Comparison of ENCODE assay signal across 11 cellular contexts in genomic region chr6:25449774-25450173, GRCh38.
DNase-seq lines count a peak whose midpoint lies in the region; ATAC-seq and TF ChIP-seq lines count a peak whose summit lies in the region.
"Had no signal": no experiment of that assay in that cellular context is flagged by ENCODE, and none has a peak within 500 bp of the region (broad histone marks: within the 10 kb centered on the region; RNA-seq: fewer than 3 reads in every experiment).

No MANE protein-coding gene starts in this region.

- CTCF ChIA-PET in HEK293T (lab: Yijun Ruan, JAX): interaction anchor here (0.7 kb wide), 1 partner anchor 311 kb away, joined by 3 read pairs; no protein-coding TSS in a partner anchor

- H3K9me3 ChIP-seq in neural progenitor cell (ENCODE audit: low read depth): no peaks in the 10 kb centered on the region

- no peak for ATAC-seq in GM21528 (IDR thresholded peaks at IDR 0.05; ENCODE audit: low FRiP score, unreplicated experiment)
- no peak for ATAC-seq in GM18868 (IDR thresholded peaks at IDR 0.05; ENCODE audit: unreplicated experiment)
- ATAC-seq: gastroesophageal sphincter had no signal

- TF ChIP-seq CTCF in astrocyte of the spinal cord (IDR thresholded peaks at IDR 0.05; ENCODE audit: low read depth, low read length): no peak
- TF ChIP-seq CTCF in neural progenitor cell (IDR thresholded peaks at IDR 0.05): no peak

- peaks cover 29% of the 10 kb centered on the region for H3K4me1 Mint-ChIP-seq in neural progenitor cell

- H2AFZ ChIP-seq in neural progenitor cell (replicated peaks): no peak overlapping the region

- peaks cover 33% of the 10 kb centered on the region for H3K4me1 ChIP-seq in neural progenitor cell
- H3K4me1 ChIP-seq: gastroesophageal sphincter had no signal

- no peaks in the 10 kb centered on the region for H3K79me2 ChIP-seq in neural progenitor cell (ENCODE audit: low read depth)

- POLR2A ChIA-PET in HEK293T (lab: Yijun Ruan, JAX): no interaction called here

- no peaks in the 10 kb centered on the region for H3K36me3 ChIP-seq in neural progenitor cell
- H3K36me3 ChIP-seq: gastroesophageal sphincter had no signal

- H3K9me3 Mint-ChIP-seq in neural progenitor cell: peaks cover 12% of the 10 kb centered on the region

- no peak overlapping the region for H3K9ac ChIP-seq in neural progenitor cell

- peaks cover 2% of the 10 kb centered on the region for H3K27me3 Mint-ChIP-seq in neural progenitor cell (ENCODE audit: insufficient read depth, low read depth)
- H3K27me3 Mint-ChIP-seq: activated naive CD8-positive, alpha-beta T cell had no signal

- DNase-seq in HEK293T (ENCODE audit: extremely low spot score): peak; percentile 60
- DNase-seq in NCI-H2107 treated with DMSO at 0.1 percent for 48 hours (lab: John Stamatoyannopoulos, UW; ENCODE audit: unreplicated experiment): peak; percentile 43
- DNase-seq in astrocyte of the spinal cord (ENCODE audit: low read depth, low spot score): peak; percentile 52
- DNase-seq in neural progenitor cell (ENCODE audit: low spot score): peak; percentile 58
- DNase-seq in activated CD4-positive, alpha-beta T cell treated with anti-CD3 and anti-CD28 coated beads, Interleukin-2, amount 50 U/mL, for 4 hours: no peak
- no peak for DNase-seq in T1000 (lab: John Stamatoyannopoulos, UW)

- H4K20me1 ChIP-seq in neural progenitor cell (ENCODE audit: low read depth): no peaks in the 10 kb centered on the region

- in situ Hi-C loops in astrocyte of the spinal cord (cut with HindIII; ENCODE audit: low sequenced_read_pairs): no loop called here

- H3K27ac ChIP-seq in neural progenitor cell: no peak overlapping the region
- H3K27ac ChIP-seq: gastroesophageal sphincter had no signal

- H3K36me3 Mint-ChIP-seq in neural progenitor cell: peaks cover 6% of the 10 kb centered on the region

- peak overlapping the region; percentile 49 for H3K4me2 ChIP-seq in neural progenitor cell

- H3K4me3 ChIP-seq in astrocyte of the spinal cord (ENCODE audit: low read depth, low read length) (no peak overlapping the region), neural progenitor cell (no peak overlapping the region)
- H3K4me3 ChIP-seq: gastroesophageal sphincter, lung had no signal

- no peaks in the 10 kb centered on the region for H3K27me3 ChIP-seq in neural progenitor cell
- H3K27me3 ChIP-seq: gastroesophageal sphincter had no signal

- H3K4me3 Mint-ChIP-seq in neural progenitor cell: peak overlapping the region; percentile 34
- H3K4me3 Mint-ChIP-seq: activated naive CD8-positive, alpha-beta T cell had no signal

- peak overlapping the region; percentile 10 for H3K27ac Mint-ChIP-seq in neural progenitor cell

- H3F3A ChIP-seq in neural progenitor cell (ENCODE audit: low read depth): peaks cover 10% of the 10 kb centered on the region

TF ChIP-seq in HEK293T, 16 proteins besides CTCF, POLR2A, EP300 and RAD21:
- TF ChIP-seq FOXK2 (IDR thresholded peaks at IDR 0.05) (no peak), ARNT (IDR thresholded peaks at IDR 0.05) (no peak), BHLHE40 (IDR thresholded peaks at IDR 0.05; ENCODE audit: borderline replicate concordance) (no peak), TARDBP (IDR thresholded peaks at IDR 0.05) (no peak), CTBP1 (IDR thresholded peaks at IDR 0.05; ENCODE audit: borderline replicate concordance) (no peak), NFRKB (IDR thresholded peaks at IDR 0.05) (no peak)
- TF ChIP-seq, protein P1, sequence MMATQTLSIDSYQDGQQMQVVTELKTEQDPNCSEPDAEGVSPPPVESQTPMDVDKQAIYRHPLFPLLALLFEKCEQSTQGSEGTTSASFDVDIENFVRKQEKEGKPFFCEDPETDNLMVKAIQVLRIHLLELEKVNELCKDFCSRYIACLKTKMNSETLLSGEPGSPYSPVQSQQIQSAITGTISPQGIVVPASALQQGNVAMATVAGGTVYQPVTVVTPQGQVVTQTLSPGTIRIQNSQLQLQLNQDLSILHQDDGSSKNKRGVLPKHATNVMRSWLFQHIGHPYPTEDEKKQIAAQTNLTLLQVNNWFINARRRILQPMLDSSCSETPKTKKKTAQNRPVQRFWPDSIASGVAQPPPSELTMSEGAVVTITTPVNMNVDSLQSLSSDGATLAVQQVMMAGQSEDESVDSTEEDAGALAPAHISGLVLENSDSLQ (IDR thresholded peaks at IDR 0.05): no peak

Comparison
In these comparisons a context has a peak if more than half of its experiments do, and no peak if none do; other contexts are left out.
1. DNase-seq: peak in HEK293T (single experiment), NCI-H2107 treated with DMSO at 0.1 percent for 48 hours (single experiment), astrocyte of the spinal cord (single experiment) and neural progenitor cell (single experiment); none in activated CD4-positive, alpha-beta T cell treated with anti-CD3 and anti-CD28 coated beads, Interleukin-2, amount 50 U/mL, for 4 hours (0 of 2) and T1000 (single experiment).